Comparison of ENCODE assay signal across 8 cellular contexts in genomic region chr15:60255390-60255789, GRCh38.
DNase-seq lines count a peak whose midpoint lies in the region; ATAC-seq and TF ChIP-seq lines count a peak whose summit lies in the region.

No MANE protein-coding gene starts in this region.

- 0 out of 2 replicates have a peak overlapping the region, but pooled peaks have one; percentile 30 for H3K4me2 ChIP-seq in PC-9

- peaks cover 79% of the 10 kb centered on the region for H3K27me3 Mint-ChIP-seq in activated CD8-positive, alpha-beta memory T cell treated with anti-CD3 and anti-CD28 coated beads, Interleukin-2, amount 10 ng/mL, durations not matched to agents 7 days and 5 days
- peaks cover 59% of the 10 kb centered on the region for H3K27me3 Mint-ChIP-seq in activated T-helper 2 cell treated with anti-CD3 and anti-CD28 coated beads, Interferon-gamma antibody, Interleukin-2, Interleukin-4, amounts not matched to agents 10 μg/mL and 5 μg/mL and 100 μg/mL, durations not matched to agents 14 hours and 24 hours and 36 hours (ENCODE audit: low read depth)

- ATAC-seq in activated CD8-positive, alpha-beta memory T cell treated with anti-CD3 and anti-CD28 coated beads, Interleukin-2, amount 10 ng/mL, durations not matched to agents 7 days and 5 days, result peak; percentile 99
- ATAC-seq in HG02840 (IDR thresholded peaks at IDR 0.05; ENCODE audit: low FRiP score, unreplicated experiment) (peak; percentile 90), right lobe of liver (peak; percentile 61 to 98 (median 81))

- H3K27ac ChIP-seq in PC-9 (no peak overlapping the region), right lobe of liver (no peak overlapping the region)
- H3K27ac ChIP-seq in effector memory CD4-positive, alpha-beta T cell (ENCODE audit: insufficient read depth, low read length, poor library complexity, severe bottlenecking), result no peak overlapping the region

- H3K4me1 Mint-ChIP-seq in activated CD8-positive, alpha-beta memory T cell treated with anti-CD3 and anti-CD28 coated beads, Interleukin-2, amount 10 ng/mL, durations not matched to agents 7 days and 5 days, result peaks cover 9% of the 10 kb centered on the region
- H3K4me1 Mint-ChIP-seq in activated T-helper 2 cell treated with anti-CD3 and anti-CD28 coated beads, Interferon-gamma antibody, Interleukin-2, Interleukin-4, amounts not matched to agents 10 μg/mL and 5 μg/mL and 100 μg/mL, durations not matched to agents 14 hours and 24 hours and 36 hours (ENCODE audit: low read depth), result peaks cover 10% of the 10 kb centered on the region

- no peak for TF ChIP-seq POLR2A in right lobe of liver (IDR thresholded peaks at IDR 0.05)

- no peaks in the 10 kb centered on the region for H3K9me2 ChIP-seq in PC-9 (ENCODE audit: insufficient read depth)

- H3K9me3 ChIP-seq in PC-9 (ENCODE audit: insufficient read depth, low read depth) (no peaks in the 10 kb centered on the region), right lobe of liver (no peaks in the 10 kb centered on the region)
- no peaks in the 10 kb centered on the region for H3K9me3 ChIP-seq in effector memory CD4-positive, alpha-beta T cell (ENCODE audit: control insufficient read depth, low read length)

- no peaks in the 10 kb centered on the region for H3F3A ChIP-seq in PC-9 (ENCODE audit: insufficient read depth, low read depth)

- H2AFZ ChIP-seq in PC-9, result no peak overlapping the region

- peak; percentile 70 for DNase-seq in activated CD8-positive, alpha-beta memory T cell treated with anti-CD3 and anti-CD28 coated beads, Interleukin-2, amount 10 ng/mL, durations not matched to agents 7 days and 5 days
- DNase-seq in activated CD8-positive, alpha-beta memory T cell treated with anti-CD3 and anti-CD28 coated beads, Interleukin-2, amount 50 U/mL, for 48 hours, result no peak
- DNase-seq in PC-9 (peak; percentile 20 to 86), right lobe of liver (no peak), NCI-H82 (lab: John Stamatoyannopoulos, UW) (no peak)
- no peak for DNase-seq in effector memory CD4-positive, alpha-beta T cell
- no peak for DNase-seq in activated T-helper 2 cell treated with anti-CD3 and anti-CD28 coated beads, Interferon-gamma antibody, Interleukin-2, Interleukin-4, amounts not matched to agents 10 μg/mL and 5 μg/mL and 100 μg/mL, durations not matched to agents 14 hours and 24 hours and 36 hours (ENCODE audit: low spot score)

- no peak overlapping the region for H3K27ac Mint-ChIP-seq in activated CD8-positive, alpha-beta memory T cell treated with anti-CD3 and anti-CD28 coated beads, Interleukin-2, amount 10 ng/mL, durations not matched to agents 7 days and 5 days
- no peak overlapping the region for H3K27ac Mint-ChIP-seq in activated T-helper 2 cell treated with anti-CD3 and anti-CD28 coated beads, Interferon-gamma antibody, Interleukin-2, Interleukin-4, amounts not matched to agents 10 μg/mL and 5 μg/mL and 100 μg/mL, durations not matched to agents 14 hours and 24 hours and 36 hours

- POLR2A ChIA-PET in PC-9 (lab: Charles Lee; ENCODE audit: unreplicated experiment), result no interaction called here

- H3K36me3 ChIP-seq in PC-9 (ENCODE audit: low read depth), result no peaks in the 10 kb centered on the region
- H3K36me3 ChIP-seq in right lobe of liver, result no peaks in the 10 kb centered on the region
- no peaks in the 10 kb centered on the region for H3K36me3 ChIP-seq in effector memory CD4-positive, alpha-beta T cell (ENCODE audit: control insufficient read depth, insufficient read depth, low read length)

- no peaks in the 10 kb centered on the region for H3K9me3 Mint-ChIP-seq in activated CD8-positive, alpha-beta memory T cell treated with anti-CD3 and anti-CD28 coated beads, Interleukin-2, amount 10 ng/mL, durations not matched to agents 7 days and 5 days (ENCODE audit: low read depth)
- H3K9me3 Mint-ChIP-seq in activated T-helper 2 cell treated with anti-CD3 and anti-CD28 coated beads, Interferon-gamma antibody, Interleukin-2, Interleukin-4, amounts not matched to agents 10 μg/mL and 5 μg/mL and 100 μg/mL, durations not matched to agents 14 hours and 24 hours and 36 hours, result no peaks in the 10 kb centered on the region

- no peaks in the 10 kb centered on the region for H3K79me2 ChIP-seq in PC-9 (ENCODE audit: low read depth)

- no TSS peak for BruUV-seq in PC-9 (replicated peaks; lab: Mats Ljungman, UMichigan)

- CTCF ChIA-PET in activated CD8-positive, alpha-beta memory T cell treated with anti-CD3 and anti-CD28 coated beads, Interleukin-2, amount 10 ng/mL, durations not matched to agents 7 days and 5 days (lab: Charles Lee), result no interaction called here
- CTCF ChIA-PET in PC-9 (lab: Charles Lee), result no interaction called here

- intact Hi-C loops in PC-9 (cut with micrococcal nuclease; ENCODE audit: unreplicated experiment), result no loop called here
- intact Hi-C loops in right lobe of liver (cut with DNase I), result no loop called here
- intact Hi-C loops in activated T-helper 2 cell treated with anti-CD3 and anti-CD28 coated beads, Interferon-gamma antibody, Interleukin-2, Interleukin-4, amounts not matched to agents 10 μg/mL and 5 μg/mL and 100 μg/mL, durations not matched to agents 14 hours and 24 hours and 36 hours (cut with micrococcal nuclease), result loop anchor here (2.0 kb wide), 1 partner anchor 337 kb away; no protein-coding TSS in a partner anchor

- H3K4me3 ChIP-seq in PC-9 (no peak overlapping the region), right lobe of liver (no peak overlapping the region)
- no peak overlapping the region for H3K4me3 ChIP-seq in effector memory CD4-positive, alpha-beta T cell (ENCODE audit: insufficient read depth, low read depth, low read length, poor library complexity, severe bottlenecking)

- H4K20me1 ChIP-seq in PC-9 (ENCODE audit: insufficient read depth), result no peaks in the 10 kb centered on the region

- H3K36me3 Mint-ChIP-seq in activated CD8-positive, alpha-beta memory T cell treated with anti-CD3 and anti-CD28 coated beads, Interleukin-2, amount 10 ng/mL, durations not matched to agents 7 days and 5 days, result no peaks in the 10 kb centered on the region
- H3K36me3 Mint-ChIP-seq in activated T-helper 2 cell treated with anti-CD3 and anti-CD28 coated beads, Interferon-gamma antibody, Interleukin-2, Interleukin-4, amounts not matched to agents 10 μg/mL and 5 μg/mL and 100 μg/mL, durations not matched to agents 14 hours and 24 hours and 36 hours (ENCODE audit: low read depth), result no peaks in the 10 kb centered on the region

- H3K4me1 ChIP-seq in PC-9 (replicated peaks; ENCODE audit: insufficient read depth) (peaks cover 4% of the 10 kb centered on the region; the same call in 1 of the 2 replicates), right lobe of liver (peaks cover 0 to 3% (median 0%) of the 10 kb centered on the region in 4 donors)
- H3K4me1 ChIP-seq in effector memory CD4-positive, alpha-beta T cell (ENCODE audit: control insufficient read depth, insufficient read depth, low read length, poor library complexity, severe bottlenecking), result no peaks in the 10 kb centered on the region

- no peak overlapping the region for H3K4me3 Mint-ChIP-seq in activated CD8-positive, alpha-beta memory T cell treated with anti-CD3 and anti-CD28 coated beads, Interleukin-2, amount 10 ng/mL, durations not matched to agents 7 days and 5 days
- no peak overlapping the region for H3K4me3 Mint-ChIP-seq in activated T-helper 2 cell treated with anti-CD3 and anti-CD28 coated beads, Interferon-gamma antibody, Interleukin-2, Interleukin-4, amounts not matched to agents 10 μg/mL and 5 μg/mL and 100 μg/mL, durations not matched to agents 14 hours and 24 hours and 36 hours (ENCODE audit: low read depth)

- WGBS in right lobe of liver (ENCODE audit: insufficient coverage, low coverage, low lambda C conversion rate, missing lambda C conversion rate), result 9% methylated on average over 2 of the region's 2 CpGs

- H3K27me3 ChIP-seq in PC-9 (ENCODE audit: insufficient read depth, low read depth) (no peaks in the 10 kb centered on the region), right lobe of liver (no peaks in the 10 kb centered on the region)
- H3K27me3 ChIP-seq in effector memory CD4-positive, alpha-beta T cell (replicated peaks; ENCODE audit: control insufficient read depth, insufficient read depth, low read length, poor library complexity, severe bottlenecking), result no peaks in the 10 kb centered on the region

- no peak for TF ChIP-seq CTCF in PC-9 (conservative IDR thresholded peaks at IDR 0.05)
- no peak for TF ChIP-seq CTCF in right lobe of liver (IDR thresholded peaks at IDR 0.05)

Comparison
In these comparisons a context has a peak if more than half of its experiments do, and no peak if none do; other contexts are left out.
1. DNase-seq: peak in activated CD8-positive, alpha-beta memory T cell treated with anti-CD3 and anti-CD28 coated beads, Interleukin-2, amount 10 ng/mL, durations not matched to agents 7 days and 5 days (single experiment) and PC-9 (2 of 2); none in activated CD8-positive, alpha-beta memory T cell treated with anti-CD3 and anti-CD28 coated beads, Interleukin-2, amount 50 U/mL, for 48 hours (single experiment), right lobe of liver (0 of 3), effector memory CD4-positive, alpha-beta T cell (0 of 3), activated T-helper 2 cell treated with anti-CD3 and anti-CD28 coated beads, Interferon-gamma antibody, Interleukin-2, Interleukin-4, amounts not matched to agents 10 μg/mL and 5 μg/mL and 100 μg/mL, durations not matched to agents 14 hours and 24 hours and 36 hours (single experiment) and NCI-H82 (single experiment).
2. Peak in every context shown above with its lines, with median percentiles within 50 percentile points of each other: ATAC-seq.